ENCODE assay signal across 1 cellular context in the genomic region with DNA sequence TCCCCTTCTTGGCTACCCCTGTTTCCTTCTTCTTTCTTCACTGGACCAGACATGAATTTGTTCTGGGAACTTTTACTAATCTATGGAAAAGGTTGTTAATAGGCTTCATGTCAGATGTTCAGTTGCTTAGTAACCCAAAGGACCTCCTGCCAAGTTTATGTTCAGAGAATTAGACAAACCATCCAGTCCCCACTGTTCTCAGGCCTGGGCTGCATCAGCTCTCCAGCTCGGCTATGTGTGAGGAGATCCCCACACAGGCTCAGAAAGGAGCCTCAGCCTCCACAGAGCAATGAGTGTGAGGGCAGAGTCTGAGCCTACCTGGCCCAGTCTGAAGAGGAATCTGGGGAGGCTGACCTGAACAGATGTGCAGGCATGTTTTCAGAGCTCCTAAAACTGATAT.
TF ChIP-seq lines count a peak whose summit lies in the region.

No MANE protein-coding gene starts in this region.

TF ChIP-seq in HepG2, 621 proteins besides CTCF, POLR2A, EP300 and RAD21:
- TF ChIP-seq ZFP1 (CRISPR knock-in tag; IDR thresholded peaks at IDR 0.05) (no peak), PCBP1 (IDR thresholded peaks at IDR 0.05; ENCODE audit: borderline replicate concordance, low read depth, low read length) (no peak), NR2C2 (CRISPR knock-in tag; IDR thresholded peaks at IDR 0.05; ENCODE audit: borderline replicate concordance) (no peak), MTA3 (CRISPR knock-in tag; IDR thresholded peaks at IDR 0.05) (no peak), ERF (CRISPR knock-in tag; IDR thresholded peaks at IDR 0.05) (no peak), ZFP62 (CRISPR knock-in tag; IDR thresholded peaks at IDR 0.05) (no peak)
- TF ChIP-seq, protein P1, sequence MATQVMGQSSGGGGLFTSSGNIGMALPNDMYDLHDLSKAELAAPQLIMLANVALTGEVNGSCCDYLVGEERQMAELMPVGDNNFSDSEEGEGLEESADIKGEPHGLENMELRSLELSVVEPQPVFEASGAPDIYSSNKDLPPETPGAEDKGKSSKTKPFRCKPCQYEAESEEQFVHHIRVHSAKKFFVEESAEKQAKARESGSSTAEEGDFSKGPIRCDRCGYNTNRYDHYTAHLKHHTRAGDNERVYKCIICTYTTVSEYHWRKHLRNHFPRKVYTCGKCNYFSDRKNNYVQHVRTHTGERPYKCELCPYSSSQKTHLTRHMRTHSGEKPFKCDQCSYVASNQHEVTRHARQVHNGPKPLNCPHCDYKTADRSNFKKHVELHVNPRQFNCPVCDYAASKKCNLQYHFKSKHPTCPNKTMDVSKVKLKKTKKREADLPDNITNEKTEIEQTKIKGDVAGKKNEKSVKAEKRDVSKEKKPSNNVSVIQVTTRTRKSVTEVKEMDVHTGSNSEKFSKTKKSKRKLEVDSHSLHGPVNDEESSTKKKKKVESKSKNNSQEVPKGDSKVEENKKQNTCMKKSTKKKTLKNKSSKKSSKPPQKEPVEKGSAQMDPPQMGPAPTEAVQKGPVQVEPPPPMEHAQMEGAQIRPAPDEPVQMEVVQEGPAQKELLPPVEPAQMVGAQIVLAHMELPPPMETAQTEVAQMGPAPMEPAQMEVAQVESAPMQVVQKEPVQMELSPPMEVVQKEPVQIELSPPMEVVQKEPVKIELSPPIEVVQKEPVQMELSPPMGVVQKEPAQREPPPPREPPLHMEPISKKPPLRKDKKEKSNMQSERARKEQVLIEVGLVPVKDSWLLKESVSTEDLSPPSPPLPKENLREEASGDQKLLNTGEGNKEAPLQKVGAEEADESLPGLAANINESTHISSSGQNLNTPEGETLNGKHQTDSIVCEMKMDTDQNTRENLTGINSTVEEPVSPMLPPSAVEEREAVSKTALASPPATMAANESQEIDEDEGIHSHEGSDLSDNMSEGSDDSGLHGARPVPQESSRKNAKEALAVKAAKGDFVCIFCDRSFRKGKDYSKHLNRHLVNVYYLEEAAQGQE (IDR thresholded peaks at IDR 0.05; ENCODE audit: borderline replicate concordance in 1 of 2, low read depth in 1 of 2, low read length in 2 of 2): no peak
